In genomic region chr1:67429011-67429527, GRCh38 we compare ENCODE assay signal across 8 cellular contexts. TPM values are rescaled to one million over a fixed set of nuclear protein-coding genes. Genes with fewer than 3 reads are reported as not detected.
DNase-seq lines count a peak whose midpoint lies in the region; ATAC-seq, FAIRE-seq and TF ChIP-seq lines count a peak whose summit lies in the region.

No MANE protein-coding gene starts in this region.

- H3K4me1 ChIP-seq in RWPE2 (ENCODE audit: insufficient read depth, poor library complexity, severe bottlenecking) (peaks cover 14% of the 10 kb centered on the region), HepG2 (ENCODE audit: insufficient read depth, low read length) (peaks cover 42% of the 10 kb centered on the region)

- TF ChIP-seq RAD21 in HepG2 (CRISPR knock-in tag; IDR thresholded peaks at IDR 0.05): no peak

- H4K20me1 ChIP-seq in HepG2 (ENCODE audit: insufficient read depth, low read length): peaks cover 56% of the 10 kb centered on the region

- peak overlapping the region; percentile 80 for H3K4me2 ChIP-seq in HepG2 (ENCODE audit: low read depth, low read length)

- POLR2A ChIA-PET in HepG2 (lab: Yijun Ruan, JAX): interaction anchor here (0.8 to 3.0 kb wide), 4 partner anchors 21 to 256 kb away, joined by 4 to 15 read pairs (median 6); partner anchors contain the start of gene GADD45A

- no peak overlapping the region for H2AFZ ChIP-seq in HepG2 (ENCODE audit: low read length)

- TF ChIP-seq EP300 in HepG2 (IDR thresholded peaks at IDR 0.05; ENCODE audit: low read depth in 2 of 2, low read length in 2 of 2) (no peak), HepG2 (CRISPR knock-in tag; IDR thresholded peaks at IDR 0.05; ENCODE audit: borderline replicate concordance) (no peak)

- peak overlapping the region; percentile 93 for H3K9ac ChIP-seq in HepG2 (ENCODE audit: insufficient read depth, low read depth, low read length)

- H3K27me3 ChIP-seq in RWPE2 (ENCODE audit: insufficient read depth, poor library complexity, severe bottlenecking) (no peaks in the 10 kb centered on the region), HepG2 (ENCODE audit: control insufficient read depth in 1 of 2, insufficient read depth in 2 of 2, low read length in 2 of 2) (no peaks in the 10 kb centered on the region; a peak in 1 of 5 replicates)

- peak; percentile 63 for DNase-seq in DMS53 (lab: John Stamatoyannopoulos, UW)
- DNase-seq in DMS53 treated with DMSO at 0.1 percent for 48 hours (lab: John Stamatoyannopoulos, UW; ENCODE audit: unreplicated experiment): no peak
- no peak for DNase-seq in RWPE2 (ENCODE audit: low spot score)
- no peak for DNase-seq in astrocyte of the spinal cord (ENCODE audit: low read depth, low spot score)
- no peak for DNase-seq in HepG2 (ENCODE audit: low spot score)
- peak; percentile 40 to 50 (median 48) for DNase-seq in stimulated activated CD4-positive, alpha-beta T cell treated with anti-CD3 and anti-CD28 coated beads, TNF-alpha, amount 100 ng/mL, for 24 hours (ENCODE audit: low read depth in 3 of 3)
- DNase-seq in COLO829 (ENCODE audit: low spot score): no peak

- in situ Hi-C loops in astrocyte of the spinal cord (cut with HindIII; ENCODE audit: low sequenced_read_pairs) (no loop called here), HepG2 (cut with HindIII; ENCODE audit: extremely low pct_ligation_motif_present, low pct_unique_long_range_greater_than_20kb) (no loop called here)

- CTCF ChIA-PET in HepG2 (lab: Yijun Ruan, JAX; ENCODE audit: low intra/inter-chr PET ratio, low total read pairs): no interaction called here

- ATAC-seq in RWPE2 (ENCODE audit: low read depth) (no peak), HepG2 (no peak), HG02884 (IDR thresholded peaks at IDR 0.05; ENCODE audit: unreplicated experiment) (no peak)

- no peak for FAIRE-seq in HepG2 (lab: Jason Lieb, UNC)

- WGBS in HepG2 (ENCODE audit: low lambda C conversion rate): 2% methylated on average over 23 of the region's 25 CpGs

- H3K9me3 ChIP-seq in RWPE2 (ENCODE audit: severe bottlenecking) (no peaks in the 10 kb centered on the region), HepG2 (ENCODE audit: low read length) (no peaks in the 10 kb centered on the region)

- TF ChIP-seq POLR2A in HepG2 (IDR thresholded peaks at IDR 0.05; ENCODE audit: insufficient read depth in 1 of 2, low read depth in 2 of 2, low read length in 2 of 2): peak in 1 of 2 experiments; percentile 33; a peak in 1 of 4 replicates

- no TSS peak for BruUV-seq in HepG2 (replicated peaks; lab: Mats Ljungman, UMichigan)

- peak overlapping the region; percentile 73 for H3K27ac ChIP-seq in RWPE2 (ENCODE audit: poor library complexity, severe bottlenecking)
- H3K27ac ChIP-seq in HepG2 (ENCODE audit: extremely low read length, insufficient read depth, low read length): peak overlapping the region; percentile 93

- peak overlapping the region; percentile 60 for H3K4me3 ChIP-seq in RWPE2 (ENCODE audit: severe bottlenecking)
- peak overlapping the region; percentile 98 for H3K4me3 ChIP-seq in astrocyte of the spinal cord (ENCODE audit: low read depth, low read length)
- H3K4me3 ChIP-seq in HepG2 (replicated peaks in 1 of 3; ENCODE audit: insufficient read depth in 1 of 3, low read depth in 2 of 3, low read length in 3 of 3): peak overlapping the region; percentile 74 to 96 (median 77)

- intact Hi-C loops in HepG2 (cut with micrococcal nuclease; ENCODE audit: unreplicated experiment): loop anchor here (5.0 kb wide), 1 partner anchor 258 kb away; the partner anchor contains the start of gene GADD45A

- peaks cover 58% of the 10 kb centered on the region for H3K36me3 ChIP-seq in RWPE2 (ENCODE audit: low read depth)
- peaks cover 8 to 21% of the 10 kb centered on the region in 2 experiments for H3K36me3 ChIP-seq in HepG2 (replicated peaks in 1 of 2; ENCODE audit: control insufficient read depth in 1 of 2, insufficient read depth in 2 of 2, low read length in 2 of 2)

- TF ChIP-seq CTCF in RWPE2 (IDR thresholded peaks at IDR 0.05; ENCODE audit: poor library complexity, severe bottlenecking): no peak
- TF ChIP-seq CTCF in astrocyte of the spinal cord (IDR thresholded peaks at IDR 0.05; ENCODE audit: low read depth, low read length): no peak
- TF ChIP-seq CTCF in HepG2 (CRISPR knock-in tag; IDR thresholded peaks at IDR 0.05): no peak

- H3K79me2 ChIP-seq in HepG2 (ENCODE audit: insufficient read depth, low read length): peaks cover 61% of the 10 kb centered on the region

TF ChIP-seq in HepG2, 621 proteins besides CTCF, POLR2A, EP300 and RAD21 (continues in another document):
- TF ChIP-seq SIN3B (IDR thresholded peaks at IDR 0.05; ENCODE audit: low read length): peak; percentile 37; the same call in 1 of the 2 replicates
- TF ChIP-seq ZBTB7B (CRISPR knock-in tag; IDR thresholded peaks at IDR 0.05): no peak
- TF ChIP-seq SIN3A (IDR thresholded peaks at IDR 0.05; ENCODE audit: borderline replicate concordance, low read depth, low read length): peak; percentile 66
- no peak for TF ChIP-seq CC2D1A (CRISPR knock-in tag; IDR thresholded peaks at IDR 0.05)
- TF ChIP-seq MNT (IDR thresholded peaks at IDR 0.05): peak; percentile 43
- TF ChIP-seq, protein P1, sequence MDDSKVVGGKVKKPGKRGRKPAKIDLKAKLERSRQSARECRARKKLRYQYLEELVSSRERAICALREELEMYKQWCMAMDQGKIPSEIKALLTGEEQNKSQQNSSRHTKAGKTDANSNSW (CRISPR knock-in tag; IDR thresholded peaks at IDR 0.05; ENCODE audit: borderline replicate concordance): no peak
- peak; percentile 72 for TF ChIP-seq SAP130 (CRISPR knock-in tag; IDR thresholded peaks at IDR 0.05; ENCODE audit: low read depth)
- TF ChIP-seq MXI1 (IDR thresholded peaks at IDR 0.05; ENCODE audit: borderline replicate concordance, low read depth, low read length): peak; percentile 64; the same call in 1 of the 3 replicates
- no peak for TF ChIP-seq ZNF687 (CRISPR knock-in tag; IDR thresholded peaks at IDR 0.05)

RNA-seq across cellular contexts. Expression of gene SERBP1, which starts 1.1 kb away (rescaled TPM):
- 281 and 464 TPM in 2 replicates for total RNA-seq in HepG2 (2016; rRNA removed; fragmentation: Illumina TruSeq; extraction: Trizol)
- total RNA-seq in HepG2 (2016; cell fraction: cytosol; rRNA removed; fragmentation: Illumina TruSeq; extraction: Trizol; ENCODE audit: low read depth): 42.0 and 47.1 TPM in 2 replicates
- 285 and 448 TPM in 2 replicates for total RNA-seq in HepG2 (2016; cell fraction: insoluble cytoplasmic fraction; rRNA removed; fragmentation: Illumina TruSeq; extraction: Trizol)
- 101 and 110 TPM in 2 replicates for total RNA-seq in HepG2 (2016; cell fraction: membrane; rRNA removed; fragmentation: Illumina TruSeq; extraction: Trizol)
- 159 and 166 TPM in 2 replicates for total RNA-seq in HepG2 (2016; cell fraction: nucleus; rRNA removed; fragmentation: Illumina TruSeq; extraction: Trizol)
- polyA plus RNA-seq in HepG2 (2011; rRNA removed): 129 and 175 TPM in 2 replicates
- 135 and 152 TPM in 2 replicates for polyA plus RNA-seq in HepG2 (2011; cell fraction: cytosol; rRNA removed)
- polyA plus RNA-seq in HepG2 (2011; cell fraction: nucleus; rRNA removed): 36.3 and 45.4 TPM in 2 replicates
- 205 and 282 TPM in 2 replicates for polyA plus RNA-seq in HepG2 (2012)
- 49.9 and 50.6 TPM in 2 replicates for polyA plus RNA-seq in HepG2 (2016; cell fraction: cytosol; fragmentation: Illumina TruSeq; extraction: Trizol; ENCODE audit: low read depth)
- 619 and 673 TPM in 2 replicates for polyA plus RNA-seq in HepG2 (2016; cell fraction: insoluble cytoplasmic fraction; fragmentation: Illumina TruSeq; extraction: Trizol; ENCODE audit: low read depth)
- polyA plus RNA-seq in HepG2 (2016; cell fraction: membrane; fragmentation: Illumina TruSeq; extraction: Trizol; ENCODE audit: low read depth): 96.8 and 107 TPM in 2 replicates
- 230 and 231 TPM in 2 replicates for polyA plus RNA-seq in HepG2 (2016; cell fraction: nucleus; fragmentation: Illumina TruSeq; extraction: Trizol; ENCODE audit: insufficient read depth, low read depth)
- 87.0 and 114 TPM in 2 replicates for polyA minus RNA-seq in HepG2 (2011; rRNA and poly(A)+ RNA removed; ENCODE audit: low replicate concordance)
- polyA minus RNA-seq in HepG2 (2011; cell fraction: cytosol; rRNA and poly(A)+ RNA removed): 138 and 157 TPM in 2 replicates
- polyA minus RNA-seq in HepG2 (2011; cell fraction: nucleus; rRNA and poly(A)+ RNA removed): 137 and 140 TPM in 2 replicates

Comparison
In these comparisons a context has a peak if more than half of its experiments do, and no peak if none do; other contexts are left out.
1. DNase-seq: peak in DMS53 (single experiment) and stimulated activated CD4-positive, alpha-beta T cell treated with anti-CD3 and anti-CD28 coated beads, TNF-alpha, amount 100 ng/mL, for 24 hours (3 of 3); none in DMS53 treated with DMSO at 0.1 percent for 48 hours (single experiment), RWPE2 (single experiment), astrocyte of the spinal cord (single experiment), HepG2 (single experiment) and COLO829 (single experiment).
2. Peak in every context shown above with its lines, with median percentiles within 50 percentile points of each other: H3K4me3 ChIP-seq.